In the genomic region with DNA sequence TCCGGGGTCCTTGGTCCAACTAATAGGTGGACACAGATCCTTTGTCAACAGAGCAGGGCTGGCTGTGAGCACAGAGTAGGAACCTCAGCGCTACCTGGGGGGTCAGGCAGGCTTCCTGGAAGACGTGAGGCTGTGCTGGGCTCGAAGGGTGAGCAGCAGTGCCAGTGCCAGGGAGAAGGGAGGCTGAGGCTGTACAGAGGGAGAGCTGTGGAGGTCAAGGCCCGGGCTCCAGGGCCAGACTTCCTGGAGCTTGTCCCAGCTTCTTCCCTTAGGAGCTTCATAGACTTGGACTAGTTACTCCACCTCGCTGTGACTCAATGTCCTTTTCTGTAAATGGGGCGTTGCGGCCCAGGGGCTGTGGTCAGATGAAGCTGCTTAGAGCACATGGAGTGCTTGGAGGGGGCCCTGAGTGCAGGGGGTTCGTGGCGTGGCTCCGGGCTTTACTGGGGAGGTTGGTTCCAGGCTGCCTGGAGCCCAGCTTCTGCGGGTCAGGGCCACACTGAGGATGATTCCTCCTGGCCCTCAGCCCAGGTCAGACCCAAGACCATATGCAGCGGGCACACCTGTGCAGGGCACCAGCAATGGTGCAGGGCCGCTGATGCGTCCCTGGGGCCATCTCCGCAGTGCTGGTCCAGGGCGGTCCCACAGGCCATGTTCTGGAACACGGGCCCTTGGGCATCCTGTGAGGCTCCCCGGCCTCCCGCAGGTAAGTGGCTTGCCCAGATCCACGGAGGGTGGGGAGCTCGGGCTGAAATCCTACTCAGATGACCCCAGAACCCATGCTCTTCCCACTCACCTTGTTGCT, we compare ENCODE assay signal across 19 cellular contexts.
"Had no signal": no experiment of that assay in that cellular context is flagged by ENCODE, and none has a peak within 500 bp of the region (broad histone marks: within the 10 kb centered on the region; RNA-seq: fewer than 3 reads in every experiment).

No MANE protein-coding gene starts in this region.

- H3K4me3 Mint-ChIP-seq: activated naive CD8-positive, alpha-beta T cell treated with anti-CD3 and anti-CD28 coated beads for 36 hours; activated T-cell treated with anti-CD3 and anti-CD28 coated beads, Interleukin-2, amount 50 U/mL, for 24 hours; naive thymus-derived CD8-positive, alpha-beta T cell; T-helper 17 cell had no signal

- H3K36me3 ChIP-seq: brain microvascular endothelial cell, gastroesophageal sphincter, left ventricle myocardium inferior, right lobe of liver, spleen, suprapubic skin had no signal

- H3K4me1 Mint-ChIP-seq: activated naive CD8-positive, alpha-beta T cell treated with anti-CD3 and anti-CD28 coated beads for 36 hours had no signal

- H3K36me3 Mint-ChIP-seq: activated naive CD8-positive, alpha-beta T cell treated with anti-CD3 and anti-CD28 coated beads for 36 hours; naive thymus-derived CD8-positive, alpha-beta T cell had no signal

- H3K27ac ChIP-seq: brain microvascular endothelial cell, gastroesophageal sphincter, left ventricle myocardium inferior, psoas muscle, right lobe of liver, spleen, suprapubic skin had no signal

- H3K4me1 ChIP-seq: gastroesophageal sphincter, left ventricle myocardium inferior, psoas muscle, right lobe of liver, spleen, suprapubic skin had no signal

- H3K9me3 Mint-ChIP-seq: activated naive CD8-positive, alpha-beta T cell treated with anti-CD3 and anti-CD28 coated beads for 36 hours; activated T-cell treated with anti-CD3 and anti-CD28 coated beads, Interleukin-2, amount 50 U/mL, for 24 hours; naive thymus-derived CD8-positive, alpha-beta T cell had no signal

- ATAC-seq: gastroesophageal sphincter; naive thymus-derived CD8-positive, alpha-beta T cell; psoas muscle; T-helper 17 cell had no signal

- H3K4me3 ChIP-seq: gastroesophageal sphincter, left ventricle myocardium inferior, psoas muscle, right lobe of liver, spleen, suprapubic skin had no signal

- DNase-seq: activated CD4-positive, alpha-beta T cell treated with anti-CD3 and anti-CD28 coated beads, Interleukin-2, amount 50 U/mL, for 1 hour; activated CD4-positive, CD25-positive, alpha-beta regulatory T cell; activated gamma-delta T cell; activated naive CD8-positive, alpha-beta T cell treated with anti-CD3 and anti-CD28 coated beads for 36 hours; activated T-cell treated with anti-CD3 and anti-CD28 coated beads, Interleukin-2, amount 50 U/mL, for 24 hours; brain microvascular endothelial cell; cerebellar nuclear complex; kidney; left ventricle myocardium inferior; naive thymus-derived CD8-positive, alpha-beta T cell; nucleus accumbens; psoas muscle; right lobe of liver; spleen; stimulated activated CD4-positive, alpha-beta T cell treated with anti-CD3 and anti-CD28 coated beads, Interleukin-1b, Interleukin-23, amount 100 ng/mL, for 48 hours; stimulated activated naive CD4-positive, alpha-beta T cell; T-helper 17 cell had no signal

- H3K27me3 ChIP-seq: brain microvascular endothelial cell, gastroesophageal sphincter, right lobe of liver, spleen, suprapubic skin had no signal

- H3K27ac Mint-ChIP-seq: activated naive CD8-positive, alpha-beta T cell treated with anti-CD3 and anti-CD28 coated beads for 36 hours; activated T-cell treated with anti-CD3 and anti-CD28 coated beads, Interleukin-2, amount 50 U/mL, for 24 hours; naive thymus-derived CD8-positive, alpha-beta T cell; T-helper 17 cell had no signal

- H3K9me3 ChIP-seq: gastroesophageal sphincter, left ventricle myocardium inferior, psoas muscle, right lobe of liver, spleen, suprapubic skin had no signal
